ENCODE assay signal across 18 cellular contexts in genomic region chr7:151437163-151437553, GRCh38. TPM values are rescaled to one million over a fixed set of nuclear protein-coding genes. Genes with fewer than 3 reads are reported as not detected.
"Had no signal": no experiment of that assay in that cellular context is flagged by ENCODE, and none has a peak within 500 bp of the region (broad histone marks: within the 10 kb centered on the region; RNA-seq: fewer than 3 reads in every experiment).

No MANE protein-coding gene starts in this region.

- H3K27ac ChIP-seq: brain microvascular endothelial cell, parathyroid adenoma had no signal

- H3K36me3 ChIP-seq: brain microvascular endothelial cell had no signal

- H3K27ac Mint-ChIP-seq: activated naive CD8-positive, alpha-beta T cell; activated T-helper 2 cell treated with anti-CD3 and anti-CD28 coated beads, Interferon-gamma antibody, Interleukin-2, Interleukin-4, amounts not matched to agents 10 μg/mL and 5 μg/mL and 100 μg/mL, durations not matched to agents 14 hours and 24 hours and 36 hours; immature natural killer cell; stimulated activated effector memory CD8-positive, alpha-beta T cell treated with anti-CD3 and anti-CD28 coated beads, Interleukin-12 subunit alpha, Interleukin-12 subunit beta, amount 100 ng/mL, for 72 hours; T-helper 1 cell treated with Interleukin-12 subunit alpha and Interleukin-12 subunit beta and Interleukin-4 antibody, amounts not matched to agents 30 μg/mL and 1 μg/mL, for 36 hours had no signal

- H3K27me3 ChIP-seq: brain microvascular endothelial cell had no signal

- ATAC-seq: stimulated activated effector memory CD8-positive, alpha-beta T cell treated with anti-CD3 and anti-CD28 coated beads, Interleukin-12 subunit alpha, Interleukin-12 subunit beta, amount 100 ng/mL, for 72 hours had no signal

- H3K4me3 ChIP-seq: skin epidermis had no signal

- H3K27me3 Mint-ChIP-seq: activated naive CD8-positive, alpha-beta T cell had no signal

- H3K79me2 ChIP-seq: parathyroid adenoma had no signal

- H3K4me3 Mint-ChIP-seq: activated naive CD8-positive, alpha-beta T cell; immature natural killer cell; stimulated activated effector memory CD8-positive, alpha-beta T cell treated with anti-CD3 and anti-CD28 coated beads, Interleukin-12 subunit alpha, Interleukin-12 subunit beta, amount 100 ng/mL, for 72 hours; T-helper 1 cell treated with Interleukin-12 subunit alpha and Interleukin-12 subunit beta and Interleukin-4 antibody, amounts not matched to agents 30 μg/mL and 1 μg/mL, for 36 hours had no signal

- H3K9ac ChIP-seq: parathyroid adenoma had no signal

- H2AFZ ChIP-seq: parathyroid adenoma had no signal

- H3K36me3 Mint-ChIP-seq: activated naive CD8-positive, alpha-beta T cell; immature natural killer cell; stimulated activated effector memory CD8-positive, alpha-beta T cell treated with anti-CD3 and anti-CD28 coated beads, Interleukin-12 subunit alpha, Interleukin-12 subunit beta, amount 100 ng/mL, for 72 hours had no signal

- DNase-seq: activated CD4-positive, alpha-beta T cell treated with anti-CD3 and anti-CD28 coated beads, Interleukin-2, amount 50 U/mL, for 1 hour; activated CD4-positive, CD25-positive, alpha-beta regulatory T cell; activated T-cell treated with anti-CD3 and anti-CD28 coated beads for 4 hours; amygdala; brain microvascular endothelial cell; glutamatergic neuron; immature natural killer cell; mammary epithelial cell had no signal

- H3K9me3 Mint-ChIP-seq: activated T-helper 2 cell treated with anti-CD3 and anti-CD28 coated beads, Interferon-gamma antibody, Interleukin-2, Interleukin-4, amounts not matched to agents 10 μg/mL and 5 μg/mL and 100 μg/mL, durations not matched to agents 14 hours and 24 hours and 36 hours; immature natural killer cell; neural crest cell; stimulated activated effector memory CD8-positive, alpha-beta T cell treated with anti-CD3 and anti-CD28 coated beads, Interleukin-12 subunit alpha, Interleukin-12 subunit beta, amount 100 ng/mL, for 72 hours; T-helper 1 cell treated with Interleukin-12 subunit alpha and Interleukin-12 subunit beta and Interleukin-4 antibody, amounts not matched to agents 30 μg/mL and 1 μg/mL, for 36 hours had no signal

RNA-seq across cellular contexts. Expression of gene CRYGN, which starts 2.8 kb away (rescaled TPM):
- total RNA-seq: activated CD8-positive, alpha-beta memory T cell treated with anti-CD3 and anti-CD28 coated beads for 36 hours; activated T-helper 2 cell treated with anti-CD3 and anti-CD28 coated beads, Interferon-gamma antibody, Interleukin-2, Interleukin-4, amounts not matched to agents 10 μg/mL and 5 μg/mL and 100 μg/mL, durations not matched to agents 14 hours and 24 hours and 36 hours; cerebellum; dermis microvascular lymphatic vessel endothelial cell; mammary epithelial cell had no signal
- polyA plus RNA-seq: immature natural killer cell, mammary epithelial cell had no signal

RNA-seq across cellular contexts. Expression of gene WDR86, which starts 27.3 kb away (rescaled TPM):
- total RNA-seq: activated CD8-positive, alpha-beta memory T cell treated with anti-CD3 and anti-CD28 coated beads for 36 hours; activated T-helper 2 cell treated with anti-CD3 and anti-CD28 coated beads, Interferon-gamma antibody, Interleukin-2, Interleukin-4, amounts not matched to agents 10 μg/mL and 5 μg/mL and 100 μg/mL, durations not matched to agents 14 hours and 24 hours and 36 hours; dermis microvascular lymphatic vessel endothelial cell had no signal
- polyA plus RNA-seq: mammary epithelial cell had no signal
